In genomic region chr15:64779630-64780029, GRCh38 we compare ENCODE assay signal across 9 cellular contexts. TPM values are rescaled to one million over a fixed set of nuclear protein-coding genes. Genes with fewer than 3 reads are reported as not detected.
"Had no signal": no experiment of that assay in that cellular context is flagged by ENCODE, and none has a peak within 500 bp of the region (broad histone marks: within the 10 kb centered on the region; RNA-seq: fewer than 3 reads in every experiment).

No MANE protein-coding gene starts in this region.

- DNase-seq: GOT3, H9, HCEC 1CT, HFFc6, KG1 had no signal

- H3K27ac ChIP-seq: HL-60 had no signal

- H3K27ac Mint-ChIP-seq: H9, HFFc6, IgD-negative memory B cell had no signal

- FAIRE-seq: H54, HepG2 had no signal

- H3K4me3 Mint-ChIP-seq: HFFc6 had no signal

- ATAC-seq: HepG2 had no signal

- H3K9me3 Mint-ChIP-seq: H9, HFFc6, IgD-negative memory B cell had no signal

RNA-seq across cellular contexts. Expression of gene RBPMS2, which starts 4.2 kb away (rescaled TPM):
- total RNA-seq: HepG2 had no signal
